In genomic region chr11:67118059-67118766, GRCh38 we compare ENCODE assay signal across 8 cellular contexts. TPM values are rescaled to one million over a fixed set of nuclear protein-coding genes. Genes with fewer than 3 reads are reported as not detected.
DNase-seq lines count a peak whose midpoint lies in the region; ATAC-seq lines count a peak whose summit lies in the region.

No MANE protein-coding gene starts in this region.

- peaks cover 24% of the 10 kb centered on the region for H3K4me1 Mint-ChIP-seq in stimulated activated effector memory CD8-positive, alpha-beta T cell treated with anti-CD3 and anti-CD28 coated beads, Interleukin-12 subunit alpha, Interleukin-12 subunit beta, amount 100 ng/mL, for 72 hours

- peak overlapping the region; percentile 97 for H3K27ac Mint-ChIP-seq in stimulated activated effector memory CD8-positive, alpha-beta T cell treated with anti-CD3 and anti-CD28 coated beads, Interleukin-12 subunit alpha, Interleukin-12 subunit beta, amount 100 ng/mL, for 72 hours

- H3K4me3 Mint-ChIP-seq in stimulated activated effector memory CD8-positive, alpha-beta T cell treated with anti-CD3 and anti-CD28 coated beads, Interleukin-12 subunit alpha, Interleukin-12 subunit beta, amount 100 ng/mL, for 72 hours: peak overlapping the region; percentile 98

- peak overlapping the region; percentile 76 for H3K4me3 ChIP-seq in BLaER1
- H3K4me3 ChIP-seq in duodenal mucosa (ENCODE audit: low read depth in 1 of 2, low read length in 2 of 2): peak overlapping the region; percentile 43 to 63

- H3K9me3 Mint-ChIP-seq in stimulated activated effector memory CD8-positive, alpha-beta T cell treated with anti-CD3 and anti-CD28 coated beads, Interleukin-12 subunit alpha, Interleukin-12 subunit beta, amount 100 ng/mL, for 72 hours: no peaks in the 10 kb centered on the region

- H3K36me3 Mint-ChIP-seq in stimulated activated effector memory CD8-positive, alpha-beta T cell treated with anti-CD3 and anti-CD28 coated beads, Interleukin-12 subunit alpha, Interleukin-12 subunit beta, amount 100 ng/mL, for 72 hours: peaks cover 48% of the 10 kb centered on the region

- H3K9me3 ChIP-seq in BLaER1 (no peaks in the 10 kb centered on the region), duodenal mucosa (ENCODE audit: control insufficient read depth in 1 of 2, low read length in 2 of 2) (no peaks in the 10 kb centered on the region)

- peak overlapping the region; percentile 89 for H3K9ac ChIP-seq in BLaER1
- H3K9ac ChIP-seq in duodenal mucosa (ENCODE audit: low read depth in 1 of 2, low read length in 2 of 2): peak overlapping the region; percentile 66 to 86

- H3K27ac ChIP-seq in BLaER1 (peak overlapping the region; percentile 93), duodenal mucosa (ENCODE audit: low read depth, low read length) (peak overlapping the region; percentile 92)

- peaks cover 40% of the 10 kb centered on the region for H4K20me1 ChIP-seq in BLaER1

- ATAC-seq in GM19455 (IDR thresholded peaks at IDR 0.05; ENCODE audit: unreplicated experiment): peak; percentile 16
- peak; percentile 39 for ATAC-seq in stimulated activated effector memory CD8-positive, alpha-beta T cell treated with anti-CD3 and anti-CD28 coated beads, Interleukin-12 subunit alpha, Interleukin-12 subunit beta, amount 100 ng/mL, for 72 hours

- peaks cover 34% of the 10 kb centered on the region for H3K27me3 ChIP-seq in BLaER1
- no peaks in the 10 kb centered on the region for H3K27me3 ChIP-seq in duodenal mucosa (ENCODE audit: control insufficient read depth in 1 of 2, insufficient read depth in 2 of 2, low read length in 2 of 2)

- peak overlapping the region; percentile 98 for H3K4me2 ChIP-seq in BLaER1

- DNase-seq in HT-29 (ENCODE audit: low spot score) (peak; percentile 35), medulla oblongata (ENCODE audit: extremely low spot score) (peak; percentile 13), NCI-H2029 (lab: John Stamatoyannopoulos, UW) (no peak)
- peak; percentile 37 to 43 for DNase-seq in activated CD4-positive, alpha-beta T cell treated with anti-CD3 and anti-CD28 coated beads, Interleukin-2, amount 50 U/mL, for 24 hours (ENCODE audit: low read depth in 1 of 2, low spot score in 1 of 2)
- peak; percentile 53 to 85 for DNase-seq in stimulated activated effector memory CD8-positive, alpha-beta T cell treated with anti-CD3 and anti-CD28 coated beads, Interleukin-12 subunit alpha, Interleukin-12 subunit beta, amount 100 ng/mL, for 72 hours (ENCODE audit: low spot score in 2 of 2)

- peaks cover 9% of the 10 kb centered on the region; the same call in 1 of the 2 replicates for H3K36me3 ChIP-seq in BLaER1
- no peaks in the 10 kb centered on the region for H3K36me3 ChIP-seq in duodenal mucosa (ENCODE audit: control insufficient read depth in 1 of 2, insufficient read depth in 2 of 2, low read length in 2 of 2)

- H3K4me1 ChIP-seq in BLaER1 (peaks cover 29% of the 10 kb centered on the region), duodenal mucosa (ENCODE audit: control insufficient read depth in 1 of 2, insufficient read depth in 2 of 2, low read length in 2 of 2) (peaks cover 9 to 20% of the 10 kb centered on the region in 2 donors)

RNA-seq across cellular contexts. Expression of gene KDM2A, which starts 0.8 kb away (rescaled TPM):
- 49.3 and 59.9 TPM in 2 replicates for total RNA-seq in HT-29 (2014; rRNA removed; shearing (Covaris generic))
